19 cellular contexts compared by ENCODE assay signal in genomic region chr6:35960192-35960591, GRCh38.
"Had no signal": no experiment of that assay in that cellular context is flagged by ENCODE, and none has a peak within 500 bp of the region (broad histone marks: within the 10 kb centered on the region; RNA-seq: fewer than 3 reads in every experiment).

No MANE protein-coding gene starts in this region.

- H3K4me1 Mint-ChIP-seq: activated naive CD8-positive, alpha-beta T cell treated with anti-CD3 and anti-CD28 coated beads for 36 hours; nephron had no signal

- H3K4me3 Mint-ChIP-seq: activated naive CD8-positive, alpha-beta T cell treated with anti-CD3 and anti-CD28 coated beads for 36 hours; endodermal cell; nephron; stimulated activated naive CD8-positive, alpha-beta T cell treated with anti-CD3 and anti-CD28 coated beads, Interleukin-15, Interleukin-2, amounts not matched to agents 100 ng/mL and 50 ng/mL, for 24 hours had no signal

- H3K27ac Mint-ChIP-seq: activated naive CD8-positive, alpha-beta T cell treated with anti-CD3 and anti-CD28 coated beads for 36 hours; endodermal cell; nephron; stimulated activated naive CD8-positive, alpha-beta T cell treated with anti-CD3 and anti-CD28 coated beads, Interleukin-15, Interleukin-2, amounts not matched to agents 100 ng/mL and 50 ng/mL, for 24 hours had no signal

- H3K27me3 ChIP-seq: cardiac muscle cell, dorsolateral prefrontal cortex, suprapubic skin had no signal

- H3K36me3 Mint-ChIP-seq: activated naive CD8-positive, alpha-beta T cell treated with anti-CD3 and anti-CD28 coated beads for 36 hours had no signal

- H3K36me3 ChIP-seq: cardiac muscle cell, prostate gland, suprapubic skin had no signal

- H3K9me3 Mint-ChIP-seq: activated naive CD8-positive, alpha-beta T cell treated with anti-CD3 and anti-CD28 coated beads for 36 hours; endodermal cell; nephron; stimulated activated naive CD8-positive, alpha-beta T cell treated with anti-CD3 and anti-CD28 coated beads, Interleukin-15, Interleukin-2, amounts not matched to agents 100 ng/mL and 50 ng/mL, for 24 hours had no signal

- DNase-seq: activated CD4-positive, alpha-beta T cell treated with anti-CD3 and anti-CD28 coated beads, Interleukin-2, amount 50 U/mL, for 1 hour; activated CD8-positive, alpha-beta memory T cell treated with anti-CD3 and anti-CD28 coated beads for 24 hours; activated gamma-delta T cell treated with Interleukin-2 at 50 U/mL for 16 hours; activated naive CD8-positive, alpha-beta T cell treated with anti-CD3 and anti-CD28 coated beads for 36 hours; aorta; dorsolateral prefrontal cortex; endodermal cell; erythroblast; hippocampal formation; left ventricle myocardium superior; mesendoderm; spleen; trophoblast cell had no signal

- H3K9me3 ChIP-seq: prostate gland, spleen, suprapubic skin had no signal

- H3K27ac ChIP-seq: cardiac muscle cell, dorsolateral prefrontal cortex, prostate gland, spleen, suprapubic skin had no signal

- H3K4me1 ChIP-seq: prostate gland, spleen, suprapubic skin had no signal

- ATAC-seq: left ventricle myocardium superior, sciatic nerve had no signal

- H3K4me3 ChIP-seq: cardiac muscle cell, dorsolateral prefrontal cortex, prostate gland, spleen, suprapubic skin had no signal
